ENCODE assay signal across 15 cellular contexts in the genomic region with DNA sequence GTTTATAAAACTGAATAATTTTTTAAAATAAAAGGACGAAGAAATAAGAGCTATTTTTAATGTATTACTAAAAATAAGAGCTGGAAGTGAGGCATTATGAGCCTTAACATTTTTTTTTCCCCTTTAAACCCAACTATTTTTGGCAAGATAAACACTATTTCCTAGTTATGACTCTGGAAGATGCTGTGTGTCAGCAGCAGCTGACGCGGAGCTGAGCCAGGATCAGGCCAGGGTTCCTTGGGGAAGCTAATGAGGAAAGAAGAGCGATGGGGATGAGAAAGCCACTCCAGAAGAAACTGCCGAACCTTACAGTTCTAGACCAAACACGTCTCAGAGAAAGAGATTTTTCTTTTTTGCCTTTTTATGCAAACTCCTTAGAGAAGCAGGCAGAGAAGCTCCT.
DNase-seq lines count a peak whose midpoint lies in the region; ATAC-seq and TF ChIP-seq lines count a peak whose summit lies in the region.
"Had no signal": no experiment of that assay in that cellular context is flagged by ENCODE, and none has a peak within 500 bp of the region (broad histone marks: within the 10 kb centered on the region; RNA-seq: fewer than 3 reads in every experiment).

No MANE protein-coding gene starts in this region.

- TF ChIP-seq CTCF in uterus (IDR thresholded peaks at IDR 0.05) = no peak

- H3K27ac ChIP-seq in right cardiac atrium (ENCODE audit: low read length) (no peak overlapping the region), uterus (peak overlapping the region in 1 of 2 donors; percentile 53)
- H3K27ac ChIP-seq: VCaP had no signal

- intact Hi-C loops in right cardiac atrium (cut with DNase I) (loop anchor here in 1 of 4 donors (10.0 kb wide), 1 partner anchor 89 kb away; the partner anchor contains the start of gene USP6NL), sciatic nerve (cut with DNase I) (no loop called here), uterus (cut with DNase I; ENCODE audit: low total_unique reads) (no loop called here)

- H3K9me3 ChIP-seq in endocrine pancreas (ENCODE audit: control insufficient read depth, low read length) (no peaks in the 10 kb centered on the region), right cardiac atrium (ENCODE audit: control insufficient read depth, low read length) (no peaks in the 10 kb centered on the region), uterus (no peaks in the 10 kb centered on the region)
- H3K9me3 ChIP-seq: BLaER1 treated with 17β-estradiol and CSF1 and Interleukin-3, amounts not matched to agents 10 nM and 100 nM had no signal

- H3K4me1 ChIP-seq in endocrine pancreas (ENCODE audit: control insufficient read depth, insufficient read depth, low read length) = peaks cover 11% of the 10 kb centered on the region
- no peaks in the 10 kb centered on the region for H3K4me1 ChIP-seq in right cardiac atrium (ENCODE audit: control insufficient read depth, insufficient read depth, low read length)
- no peaks in the 10 kb centered on the region for H3K4me1 ChIP-seq in uterus

- H3K36me3 ChIP-seq in endocrine pancreas (ENCODE audit: control insufficient read depth, insufficient read depth, low read length) (no peaks in the 10 kb centered on the region), uterus (no peaks in the 10 kb centered on the region)

- ATAC-seq in right cardiac atrium (peak; percentile 77 to 83), sciatic nerve (peak; percentile 95), GM18502 (IDR thresholded peaks at IDR 0.05; ENCODE audit: poor library complexity, unreplicated experiment) (no peak)
- ATAC-seq: activated CD8-positive, alpha-beta memory T cell treated with anti-CD3 and anti-CD28 coated beads, Interleukin-2, amount 10 ng/mL, durations not matched to agents 7 days and 5 days had no signal

- WGBS in right cardiac atrium = 55% methylated on average over 6 of the region's 6 CpGs

- DNase-seq in right cardiac atrium = peak; percentile 78 to 92 (median 91)
- DNase-seq in sciatic nerve (ENCODE audit: low spot score) = peak; percentile 86
- peak; percentile 65 to 69 for DNase-seq in uterus
- DNase-seq in stimulated activated CD4-positive, alpha-beta T cell treated with anti-CD3 and anti-CD28 coated beads, Interleukin-2, amount 100 ng/mL, for 24 hours = no peak
- no peak for DNase-seq in D341Med (ENCODE audit: low spot score)
- DNase-seq: activated CD8-positive, alpha-beta memory T cell treated with anti-CD3 and anti-CD28 coated beads, Interleukin-2, amount 10 ng/mL, durations not matched to agents 7 days and 5 days; activated naive CD4-positive, alpha-beta T cell treated with Interleukin-2 at 50 U/mL for 16 hours; DMS53; foreskin melanocyte; NCI-H2107; NCI-H774 had no signal

- H3K27me3 ChIP-seq in endocrine pancreas (ENCODE audit: control insufficient read depth, insufficient read depth, low read length) (no peaks in the 10 kb centered on the region), right cardiac atrium (ENCODE audit: control insufficient read depth, insufficient read depth) (no peaks in the 10 kb centered on the region), uterus (no peaks in the 10 kb centered on the region)
- H3K27me3 ChIP-seq: BLaER1 treated with 17β-estradiol and CSF1 and Interleukin-3, amounts not matched to agents 10 nM and 100 nM had no signal

- H3K4me3 ChIP-seq in endocrine pancreas (ENCODE audit: control insufficient read depth, insufficient read depth, low read length) (peak overlapping the region; percentile 16), right cardiac atrium (ENCODE audit: low read length) (no peak overlapping the region), uterus (no peak overlapping the region)
- H3K4me3 ChIP-seq: BLaER1 treated with 17β-estradiol and CSF1 and Interleukin-3, amounts not matched to agents 10 nM and 100 nM had no signal

- no peak for TF ChIP-seq POLR2A in uterus (IDR thresholded peaks at IDR 0.05)

- H3K9ac ChIP-seq in endocrine pancreas (ENCODE audit: control insufficient read depth, insufficient read depth, low read length) = no peak overlapping the region
- H3K9ac ChIP-seq: BLaER1 treated with 17β-estradiol and CSF1 and Interleukin-3, amounts not matched to agents 10 nM and 100 nM had no signal

Comparison
In these comparisons a context has a peak if more than half of its experiments do, and no peak if none do; other contexts are left out.
1. DNase-seq: peak in right cardiac atrium (3 of 3), sciatic nerve (single experiment) and uterus (2 of 2); none in stimulated activated CD4-positive, alpha-beta T cell treated with anti-CD3 and anti-CD28 coated beads, Interleukin-2, amount 100 ng/mL, for 24 hours (0 of 2) and D341Med (single experiment).